ENCODE assay signal across 8 cellular contexts in genomic region chr6:106629859-106630163, GRCh38. TPM values are rescaled to one million over a fixed set of nuclear protein-coding genes. Genes with fewer than 3 reads are reported as not detected.
DNase-seq lines count a peak whose midpoint lies in the region; ATAC-seq, FAIRE-seq and TF ChIP-seq lines count a peak whose summit lies in the region.

No MANE protein-coding gene starts in this region.

- peak overlapping the region; percentile 89 for H3K4me3 Mint-ChIP-seq in Caco-2 (ENCODE audit: unreplicated experiment)
- H3K4me3 Mint-ChIP-seq in osteocyte (ENCODE audit: unreplicated experiment), result peak overlapping the region; percentile 91

- H3K27me3 Mint-ChIP-seq in Caco-2 (ENCODE audit: insufficient read depth, unreplicated experiment), result no peaks in the 10 kb centered on the region
- H3K27me3 Mint-ChIP-seq in osteocyte (ENCODE audit: unreplicated experiment), result no peaks in the 10 kb centered on the region

- no peak for DNase-seq in Caco-2
- no peak for DNase-seq in MM.1S
- no peak for DNase-seq in osteocyte (ENCODE audit: extremely low spot score, unreplicated experiment)
- no peak for DNase-seq in D721Med (ENCODE audit: insufficient read length, low spot score)
- no peak for DNase-seq in HUDEP-2 (lab: John Stamatoyannopoulos, UW; ENCODE audit: unreplicated experiment in 76 of 76)
- DNase-seq in EL, result no peak

- CTCF ChIA-PET in Caco-2 (lab: Charles Lee), result no interaction called here

- H3K9me3 Mint-ChIP-seq in Caco-2 (ENCODE audit: unreplicated experiment) (no peaks in the 10 kb centered on the region), osteocyte (ENCODE audit: unreplicated experiment) (no peaks in the 10 kb centered on the region)

- H3K27ac Mint-ChIP-seq in Caco-2 (ENCODE audit: unreplicated experiment), result peak overlapping the region; percentile 94
- peak overlapping the region; percentile 98 for H3K27ac Mint-ChIP-seq in osteocyte (ENCODE audit: unreplicated experiment)

- H4K20me1 ChIP-seq in MM.1S (ENCODE audit: insufficient read depth, low read length), result no peaks in the 10 kb centered on the region

- H3K4me1 Mint-ChIP-seq in Caco-2 (ENCODE audit: low read depth, unreplicated experiment), result peaks cover 6% of the 10 kb centered on the region
- H3K4me1 Mint-ChIP-seq in osteocyte (ENCODE audit: unreplicated experiment), result peaks cover 25% of the 10 kb centered on the region

- H3K9ac ChIP-seq in MM.1S (ENCODE audit: low read length) (peak overlapping the region; percentile 83), endocrine pancreas (ENCODE audit: control insufficient read depth, insufficient read depth, low read length) (peak overlapping the region; percentile 92)

- no peaks in the 10 kb centered on the region for H3K9me2 ChIP-seq in MM.1S (replicated peaks; ENCODE audit: insufficient read depth, low read length)

- peak overlapping the region; percentile 72; the same call in 1 of the 2 replicates for H3K27ac ChIP-seq in MM.1S (ENCODE audit: low read length)

- peaks cover 48% of the 10 kb centered on the region for H3K79me2 ChIP-seq in MM.1S (ENCODE audit: low read length)

- H2AFZ ChIP-seq in MM.1S (ENCODE audit: low read length), result peak overlapping the region; percentile 85

- no peak for ATAC-seq in HG02981 (IDR thresholded peaks at IDR 0.05; ENCODE audit: unreplicated experiment)

- TF ChIP-seq CTCF in Caco-2 (IDR thresholded peaks at IDR 0.05; ENCODE audit: insufficient read depth in 1 of 2, low read depth in 1 of 2, low read length in 1 of 2, severe bottlenecking in 1 of 2, unreplicated experiment in 1 of 2) (no peak), MM.1S (IDR thresholded peaks at IDR 0.05; ENCODE audit: low read length) (no peak), osteocyte (IDR thresholded peaks at IDR 0.05) (no peak), D721Med (IDR thresholded peaks at IDR 0.05; ENCODE audit: insufficient read depth, missing control alignments) (no peak)

- peak overlapping the region; percentile 54 for H3K4me3 ChIP-seq in Caco-2 (ENCODE audit: low read depth, low read length)
- peak overlapping the region; percentile 93 for H3K4me3 ChIP-seq in MM.1S (ENCODE audit: low read length)
- peak overlapping the region; percentile 94 for H3K4me3 ChIP-seq in endocrine pancreas (ENCODE audit: control insufficient read depth, insufficient read depth, low read length)

- POLR2A ChIA-PET in Caco-2 (lab: Charles Lee), result no interaction called here

- H3K36me3 Mint-ChIP-seq in Caco-2 (ENCODE audit: insufficient read depth, unreplicated experiment) (peaks cover 6% of the 10 kb centered on the region), osteocyte (ENCODE audit: unreplicated experiment) (peaks cover 5% of the 10 kb centered on the region)

- peak overlapping the region; percentile 79 for H3K4me2 ChIP-seq in MM.1S (ENCODE audit: low read depth, low read length)

- H3K9me3 ChIP-seq in Caco-2 (no peaks in the 10 kb centered on the region), MM.1S (replicated peaks; ENCODE audit: insufficient read depth, low read length) (no peaks in the 10 kb centered on the region), endocrine pancreas (ENCODE audit: control insufficient read depth, low read length) (no peaks in the 10 kb centered on the region)

- no TSS peak for BruUV-seq in Caco-2 (replicated peaks; lab: Mats Ljungman, UMichigan)

- no peaks in the 10 kb centered on the region for H3K36me3 ChIP-seq in Caco-2 (ENCODE audit: control insufficient read depth, insufficient read depth, low read length)
- no peaks in the 10 kb centered on the region for H3K36me3 ChIP-seq in MM.1S (replicated peaks; ENCODE audit: insufficient read depth, low read length)
- no peaks in the 10 kb centered on the region for H3K36me3 ChIP-seq in endocrine pancreas (ENCODE audit: control insufficient read depth, insufficient read depth, low read length)

- FAIRE-seq in D721Med (lab: Jason Lieb, UNC), result no peak

- no peaks in the 10 kb centered on the region for H3K27me3 ChIP-seq in Caco-2 (replicated peaks; ENCODE audit: control insufficient read depth, insufficient read depth, low read length)
- no peaks in the 10 kb centered on the region for H3K27me3 ChIP-seq in MM.1S (replicated peaks; ENCODE audit: insufficient read depth, low read length)
- no peaks in the 10 kb centered on the region for H3K27me3 ChIP-seq in endocrine pancreas (ENCODE audit: control insufficient read depth, insufficient read depth, low read length)

- peaks cover 10% of the 10 kb centered on the region; the same call in 1 of the 2 replicates for H3F3A ChIP-seq in MM.1S (ENCODE audit: insufficient read depth, low read length)

- intact Hi-C loops in Caco-2 (cut with micrococcal nuclease; ENCODE audit: unreplicated experiment), result loop anchor here (5.0 kb wide), 1 partner anchor 347 kb away; no protein-coding TSS in a partner anchor

- H3K4me1 ChIP-seq in Caco-2 (peaks cover 4% of the 10 kb centered on the region), MM.1S (ENCODE audit: low read length) (peaks cover 7% of the 10 kb centered on the region; the same call in 1 of the 2 replicates), endocrine pancreas (ENCODE audit: control insufficient read depth, insufficient read depth, low read length) (peaks cover 16% of the 10 kb centered on the region)

RNA-seq across cellular contexts. Expression of gene QRSL1, which starts 0.4 kb away (rescaled TPM):
- total RNA-seq in Caco-2 (2022) (19.0 and 19.5 TPM in 2 replicates), osteocyte (12.2 and 12.9 TPM in 2 replicates)

RNA-seq across cellular contexts. Expression of gene RTN4IP1, which starts 0.5 kb away (rescaled TPM):
- total RNA-seq in Caco-2 (2022), result 10.8 and 11.2 TPM in 2 replicates
- 5.0 and 5.5 TPM in 2 replicates for total RNA-seq in osteocyte
